In the genomic region with DNA sequence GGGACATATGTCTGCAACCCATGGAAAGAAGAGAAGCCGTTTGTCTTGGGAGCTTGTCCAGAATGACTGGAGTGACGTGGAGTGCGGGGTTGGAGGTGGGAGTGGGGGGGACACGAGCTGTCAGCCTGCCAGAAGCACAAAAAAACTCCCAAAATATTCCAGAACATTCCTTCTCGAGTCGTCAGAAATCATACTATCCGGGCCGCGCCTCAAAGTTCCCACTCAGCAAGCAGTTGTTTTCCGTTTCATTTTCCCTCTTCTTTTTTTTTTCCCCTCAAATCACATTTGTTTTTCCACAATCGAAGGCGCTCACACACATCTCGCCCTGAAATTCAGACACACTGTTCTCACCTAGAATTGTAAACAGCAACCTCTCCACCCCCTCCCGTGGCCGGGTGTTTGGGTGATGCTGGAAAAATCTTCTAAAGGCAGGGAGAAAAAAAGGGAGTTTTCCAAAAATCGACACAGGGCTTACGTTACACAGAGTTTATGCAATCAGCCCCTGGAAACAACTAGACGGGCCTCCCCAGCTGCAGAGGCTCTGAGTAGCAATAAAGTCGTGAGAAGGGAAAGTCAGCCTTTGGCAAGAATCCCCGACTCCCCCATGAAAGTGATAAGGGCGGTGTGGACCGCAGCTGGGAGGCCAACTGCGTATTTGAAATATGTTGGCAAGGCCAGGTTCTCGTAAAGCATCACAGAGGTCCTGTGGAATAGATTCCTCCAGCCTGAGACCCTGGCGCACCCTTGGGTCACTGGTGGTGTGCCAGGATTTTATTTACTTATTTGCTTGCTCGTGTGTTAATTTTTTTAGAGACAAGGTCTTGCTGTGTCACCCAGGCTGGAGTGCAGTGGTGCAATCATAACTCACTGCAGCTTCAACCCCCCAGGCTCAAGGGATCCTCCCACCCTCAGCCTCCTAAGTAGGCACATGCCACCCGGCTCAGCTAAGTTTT, we compare ENCODE assay signal across 10 cellular contexts. TPM values are rescaled to one million over a fixed set of nuclear protein-coding genes. Genes with fewer than 3 reads are reported as not detected.
A peak's percentile ranks its signal among the peaks of the same experiment; 100 is the strongest.
DNase-seq lines count a peak whose midpoint lies in the region; ATAC-seq, FAIRE-seq and TF ChIP-seq lines count a peak whose summit lies in the region.
"Had no signal": no experiment of that assay in that cellular context is flagged by ENCODE, and none has a peak within 500 bp of the region (broad histone marks: within the 10 kb centered on the region; RNA-seq: fewer than 3 reads in every experiment).

No MANE protein-coding gene starts in this region.

- no peak overlapping the region for H3K27ac Mint-ChIP-seq in activated naive CD4-positive, alpha-beta T cell treated with anti-CD3 and anti-CD28 coated beads, Interleukin-2, amount 50 U/mL, for 72 hours
- H3K27ac Mint-ChIP-seq: B cell, IgD-negative memory B cell had no signal

- H3K36me3 ChIP-seq in bronchial epithelial cell (ENCODE audit: control insufficient read depth, insufficient read depth, low read length) (no peaks in the 10 kb centered on the region), lung (ENCODE audit: control insufficient read depth in 2 of 2, insufficient read depth in 2 of 2, low read length in 2 of 2) (no peaks in the 10 kb centered on the region), vagina (no peaks in the 10 kb centered on the region)

- no peaks in the 10 kb centered on the region for H3K36me3 Mint-ChIP-seq in activated naive CD4-positive, alpha-beta T cell treated with anti-CD3 and anti-CD28 coated beads, Interleukin-2, amount 50 U/mL, for 72 hours

- H3K4me1 ChIP-seq in lung (ENCODE audit: control insufficient read depth in 2 of 2, insufficient read depth in 2 of 2, low read length in 2 of 2) (peaks cover 3 to 5% of the 10 kb centered on the region in 2 donors), vagina (peaks cover 17% of the 10 kb centered on the region)

- DNase-seq in NCI-H2107 treated with DMSO at 0.1 percent for 48 hours (lab: John Stamatoyannopoulos, UW; ENCODE audit: unreplicated experiment) (peak; percentile 19), NCI-H2107 (lab: John Stamatoyannopoulos, UW) (no peak), bronchial epithelial cell (ENCODE audit: low read depth) (peak; percentile 20), lung (ENCODE audit: low spot score) (peak; percentile 71), vagina (ENCODE audit: extremely low spot score in 2 of 2) (peak in 1 of 2 donors; percentile 98), germinal center (ENCODE audit: low spot score) (no peak)
- no peak for DNase-seq in activated naive CD4-positive, alpha-beta T cell treated with anti-CD3 and anti-CD28 coated beads, Interleukin-2, amount 50 U/mL, for 72 hours (ENCODE audit: low spot score in 2 of 2)

- no peaks in the 10 kb centered on the region for H3K9me3 Mint-ChIP-seq in activated naive CD4-positive, alpha-beta T cell treated with anti-CD3 and anti-CD28 coated beads, Interleukin-2, amount 50 U/mL, for 72 hours

- intact Hi-C loops in vagina (cut with DNase I), result no loop called here

- H3K4me3 ChIP-seq in bronchial epithelial cell (ENCODE audit: low read depth, low read length) (no peak overlapping the region), lung (no peak overlapping the region), vagina (peak overlapping the region; percentile 15 to 24)

- no peak for TF ChIP-seq CTCF in bronchial epithelial cell (IDR thresholded peaks at IDR 0.05; ENCODE audit: insufficient read depth, low read length, severe bottlenecking)
- no peak for TF ChIP-seq CTCF in lung (IDR thresholded peaks at IDR 0.05; ENCODE audit: control extremely low read depth, extremely low read depth)
- TF ChIP-seq CTCF in vagina (IDR thresholded peaks at IDR 0.05), result no peak

- H3K27ac ChIP-seq in lung (ENCODE audit: low read depth in 1 of 2, low read length in 1 of 2), result peak overlapping the region; percentile 83 to 84
- peak overlapping the region; percentile 89 for H3K27ac ChIP-seq in vagina

- TF ChIP-seq POLR2A in vagina (IDR thresholded peaks at IDR 0.05), result no peak

- H3K27me3 ChIP-seq in bronchial epithelial cell (ENCODE audit: control insufficient read depth, insufficient read depth, low read length) (peaks cover 2% of the 10 kb centered on the region), lung (ENCODE audit: control insufficient read depth, insufficient read depth) (no peaks in the 10 kb centered on the region), vagina (no peaks in the 10 kb centered on the region)

- 27 to 52% methylated on average over 27 of the region's 27 CpGs for WGBS in lung, 2 donors

- FAIRE-seq in bronchial epithelial cell (lab: Jason Lieb, UNC), result no peak

- peak; percentile 61 for ATAC-seq in lung (ENCODE audit: insufficient read depth, low FRiP score)
- ATAC-seq in activated naive CD4-positive, alpha-beta T cell treated with anti-CD3 and anti-CD28 coated beads, Interleukin-2, amount 50 U/mL, for 72 hours, result no peak
- ATAC-seq in HG03354 (IDR thresholded peaks at IDR 0.05; ENCODE audit: poor library complexity, severe bottlenecking, unreplicated experiment), result no peak

- H3K9me3 ChIP-seq in lung (ENCODE audit: control insufficient read depth in 2 of 2, insufficient read depth in 1 of 2, low read length in 1 of 2), result no peaks in the 10 kb centered on the region
- no peaks in the 10 kb centered on the region for H3K9me3 ChIP-seq in vagina

RNA-seq across cellular contexts. Expression of a gene that starts 31.2 kb away (rescaled TPM):
- total RNA-seq in bronchial epithelial cell (under 0.01 and 0.64 TPM in 2 replicates), lung (100 to 1,000 TPM in 1 of 2 donors, 10 to 100 TPM in 1; 32.5 to 104 TPM), vagina (252 TPM)
- polyA plus RNA-seq in lung, result 100 to 1,000 TPM in 1 of 2 donors, 1 to 10 TPM in 1; 7.7 to 121 TPM
- total RNA-seq in activated naive CD4-positive, alpha-beta T cell treated with anti-CD3 and anti-CD28 coated beads, Interleukin-2, amount 50 U/mL, for 72 hours, result under 1 TPM; 0.56 to 0.57 TPM

Comparison
In these comparisons a context has a peak if more than half of its experiments do, and no peak if none do; other contexts are left out.
1. DNase-seq: peak in NCI-H2107 treated with DMSO at 0.1 percent for 48 hours (single experiment), bronchial epithelial cell (single experiment) and lung (single experiment); none in NCI-H2107 (single experiment), germinal center (single experiment) and activated naive CD4-positive, alpha-beta T cell treated with anti-CD3 and anti-CD28 coated beads, Interleukin-2, amount 50 U/mL, for 72 hours (0 of 2).
2. H3K4me3 ChIP-seq: peak in vagina (2 of 2); none in bronchial epithelial cell (single experiment) and lung (single experiment).
3. RNA of a gene that starts 31.2 kb away (total RNA-seq): 252 TPM in vagina (single experiment) and 32.5 to 104 TPM in lung; 0.56 to 0.57 TPM in activated naive CD4-positive, alpha-beta T cell treated with anti-CD3 and anti-CD28 coated beads, Interleukin-2, amount 50 U/mL, for 72 hours and under 0.01 to 0.64 TPM in bronchial epithelial cell; every median in the first group is over 10 times any median in the second.